ENCODE assay signal across 9 cellular contexts in genomic region chr2:136305517-136306192, GRCh38.
DNase-seq lines count a peak whose midpoint lies in the region; ATAC-seq and TF ChIP-seq lines count a peak whose summit lies in the region.
"Had no signal": no experiment of that assay in that cellular context is flagged by ENCODE, and none has a peak within 500 bp of the region (broad histone marks: within the 10 kb centered on the region; RNA-seq: fewer than 3 reads in every experiment).

No MANE protein-coding gene starts in this region.

- peak overlapping the region in 1 of 2 donors; percentile 72 for H3K27ac Mint-ChIP-seq in natural killer cell

- H3K27me3 Mint-ChIP-seq in natural killer cell (ENCODE audit: low read depth in 2 of 2) = peaks cover 10 to 14% of the 10 kb centered on the region in 2 donors

- H3K79me2 ChIP-seq in hepatocyte = no peaks in the 10 kb centered on the region

- no peaks in the 10 kb centered on the region for H4K20me1 ChIP-seq in hepatocyte (ENCODE audit: insufficient read depth, poor library complexity, severe bottlenecking)

- no peaks in the 10 kb centered on the region for H3K36me3 ChIP-seq in hepatocyte (replicated peaks; ENCODE audit: insufficient read depth, low read depth)
- H3K36me3 ChIP-seq: SJSA1 had no signal

- ATAC-seq in HG03520 (IDR thresholded peaks at IDR 0.05; ENCODE audit: unreplicated experiment) (peak; percentile 94), natural killer cell (peak; percentile 96 to 100 (median 98))

- H3K4me3 ChIP-seq in hepatocyte = no peak overlapping the region
- H3K4me3 ChIP-seq: SJSA1 had no signal

- WGBS in hepatocyte (ENCODE audit: low lambda C conversion rate, missing lambda C conversion rate) = 84% methylated on average over 7 of the region's 7 CpGs

- peak; percentile 21 for DNase-seq in activated T-cell treated with anti-CD3 and anti-CD28 coated beads for 1 hour (ENCODE audit: low read depth)
- no peak for DNase-seq in activated T-cell treated with anti-CD3 and anti-CD28 coated beads, Interleukin-2, amount 50 U/mL, for 1 hour
- DNase-seq in activated CD4-positive, alpha-beta T cell treated with anti-CD3 and anti-CD28 coated beads, Interleukin-2, amount 50 U/mL, for 48 hours = peak; percentile 63 to 76
- peak; percentile 49 for DNase-seq in natural killer cell
- no peak for DNase-seq in hepatocyte (ENCODE audit: low spot score)
- no peak for DNase-seq in Ammon's horn (ENCODE audit: low spot score)
- DNase-seq in NCI-H2029 treated with DMSO at 0.1 percent for 48 hours (lab: John Stamatoyannopoulos, UW) = no peak

- H3K4me1 ChIP-seq in hepatocyte (ENCODE audit: insufficient read depth) = no peaks in the 10 kb centered on the region
- H3K4me1 ChIP-seq: SJSA1 had no signal

- H3K9me3 ChIP-seq in hepatocyte (ENCODE audit: low read depth) = no peaks in the 10 kb centered on the region
- H3K9me3 ChIP-seq: SJSA1 had no signal

- TF ChIP-seq CTCF in natural killer cell (IDR thresholded peaks at IDR 0.05) (no peak), hepatocyte (IDR thresholded peaks at IDR 0.05; ENCODE audit: poor library complexity) (no peak)

- H3K27me3 ChIP-seq in hepatocyte = no peaks in the 10 kb centered on the region
- H3K27me3 ChIP-seq: SJSA1 had no signal

- H3K27ac ChIP-seq in hepatocyte = no peak overlapping the region
- H3K27ac ChIP-seq: SJSA1 had no signal

- H3K36me3 Mint-ChIP-seq in natural killer cell = no peaks in the 10 kb centered on the region

- no peak overlapping the region for H2AFZ ChIP-seq in hepatocyte

- H3K4me2 ChIP-seq in hepatocyte = no peak overlapping the region

- no peak overlapping the region for H3K4me3 Mint-ChIP-seq in natural killer cell

- no peaks in the 10 kb centered on the region for H3K9me3 Mint-ChIP-seq in natural killer cell

- H3K9me2 ChIP-seq in hepatocyte (replicated peaks; ENCODE audit: insufficient read depth) = no peaks in the 10 kb centered on the region

- intact Hi-C loops in natural killer cell (cut with micrococcal nuclease) = loop anchor here (1.0 to 5.0 kb wide), 5 partner anchors 22 to 188 kb away; partner anchors contain the start of gene CXCR4

- peaks cover 9 to 11% of the 10 kb centered on the region in 2 donors for H3K4me1 Mint-ChIP-seq in natural killer cell

Comparison
In these comparisons a context has a peak if more than half of its experiments do, and no peak if none do; other contexts are left out.
1. DNase-seq: peak in activated T-cell treated with anti-CD3 and anti-CD28 coated beads for 1 hour (single experiment), activated CD4-positive, alpha-beta T cell treated with anti-CD3 and anti-CD28 coated beads, Interleukin-2, amount 50 U/mL, for 48 hours (2 of 2) and natural killer cell (single experiment); none in activated T-cell treated with anti-CD3 and anti-CD28 coated beads, Interleukin-2, amount 50 U/mL, for 1 hour (single experiment), hepatocyte (single experiment), Ammon's horn (single experiment) and NCI-H2029 treated with DMSO at 0.1 percent for 48 hours (single experiment).